ENCODE assay signal across 25 cellular contexts in genomic region chr5:82513739-82514138, GRCh38.
DNase-seq lines count a peak whose midpoint lies in the region; ATAC-seq and TF ChIP-seq lines count a peak whose summit lies in the region.
"Had no signal": no experiment of that assay in that cellular context is flagged by ENCODE, and none has a peak within 500 bp of the region (broad histone marks: within the 10 kb centered on the region; RNA-seq: fewer than 3 reads in every experiment).

No MANE protein-coding gene starts in this region.

- H2AFZ ChIP-seq in neuron (ENCODE audit: low read depth, low read length) = peak overlapping the region; percentile 17
- H2AFZ ChIP-seq: hepatocyte had no signal

- intact Hi-C loops in upper lobe of right lung (cut with DNase I) = no loop called here

- no peak overlapping the region for H3K27ac ChIP-seq in upper lobe of right lung
- H3K27ac ChIP-seq: BLaER1, gastrocnemius medialis, hepatocyte, Peyer's patch, right atrium auricular region, spleen, thoracic aorta, vagina, WERI-Rb-1 had no signal

- no peaks in the 10 kb centered on the region for H3K36me3 ChIP-seq in neuron (ENCODE audit: insufficient read depth, low read length)
- H3K36me3 ChIP-seq in upper lobe of right lung = no peaks in the 10 kb centered on the region
- H3K36me3 ChIP-seq: BLaER1, gastrocnemius medialis, Peyer's patch, right atrium auricular region, spleen, thoracic aorta, vagina, WERI-Rb-1 had no signal

- ATAC-seq in upper lobe of right lung = no peak
- ATAC-seq: gastrocnemius medialis; left lobe of liver; stimulated activated naive CD8-positive, alpha-beta T cell treated with anti-CD3 and anti-CD28 coated beads, Interleukin-15, amount 100 ng/mL, for 72 hours had no signal

- no peak overlapping the region for H3K4me3 ChIP-seq in neuron (ENCODE audit: low read length)
- no peak overlapping the region for H3K4me3 ChIP-seq in upper lobe of right lung
- H3K4me3 ChIP-seq: BLaER1, gastrocnemius medialis, hepatocyte, Peyer's patch, right atrium auricular region, spleen, thoracic aorta, vagina had no signal

- H3K27me3 ChIP-seq in neuron (ENCODE audit: insufficient read depth, low read length) (no peaks in the 10 kb centered on the region), upper lobe of right lung (no peaks in the 10 kb centered on the region)
- H3K27me3 ChIP-seq: BLaER1, gastrocnemius medialis, hepatocyte, Peyer's patch, right atrium auricular region, spleen, vagina had no signal

- TF ChIP-seq CTCF in upper lobe of right lung (IDR thresholded peaks at IDR 0.05) = no peak

- H3K9me3 ChIP-seq in neuron (ENCODE audit: low read length) (no peaks in the 10 kb centered on the region), upper lobe of right lung (no peaks in the 10 kb centered on the region)
- H3K9me3 ChIP-seq: BLaER1, gastrocnemius medialis, Peyer's patch, right atrium auricular region, spleen, thoracic aorta, vagina had no signal

- peak; percentile 10 for DNase-seq in ELF-1 (ENCODE audit: low read depth, low spot score)
- DNase-seq in M059J (ENCODE audit: low read depth) = peak; percentile 8
- peak; percentile 58 for DNase-seq in ecto neural progenitor cell (ENCODE audit: low spot score)
- no peak for DNase-seq in stimulated activated CD4-positive, alpha-beta T cell treated with anti-CD3 and anti-CD28 coated beads, Interleukin-4, amount 100 ng/mL, for 1 hour
- DNase-seq in SIG-M5 treated with dmso at 0.1 percent for 504 hours (lab: John Stamatoyannopoulos, UW; ENCODE audit: unreplicated experiment) = no peak
- DNase-seq in upper lobe of right lung = no peak
- DNase-seq: activated CD4-positive, alpha-beta T cell treated with anti-CD3 and anti-CD28 coated beads, Interleukin-2, amount 10 ng/mL, durations not matched to agents 24 days and 14 days; anterior cingulate cortex; gastrocnemius medialis; GF-D8; NCI-H1105; NCI-H1930; NCI-H526; Peyer's patch; SHP77 treated with DMSO at 0.1 percent for 48 hours; spleen; stimulated activated naive CD8-positive, alpha-beta T cell treated with anti-CD3 and anti-CD28 coated beads, Interleukin-15, amount 100 ng/mL, for 72 hours; WERI-Rb-1 had no signal

- H3K4me1 ChIP-seq in neuron (ENCODE audit: insufficient read depth, low read length) (peaks cover 13% of the 10 kb centered on the region), upper lobe of right lung (no peaks in the 10 kb centered on the region)
- H3K4me1 ChIP-seq: BLaER1, gastrocnemius medialis, Peyer's patch, right atrium auricular region, spleen, vagina had no signal

Comparison
In these comparisons a context has a peak if more than half of its experiments do, and no peak if none do; other contexts are left out.
1. DNase-seq: peak in ELF-1 (single experiment), M059J (single experiment) and ecto neural progenitor cell (single experiment); none in stimulated activated CD4-positive, alpha-beta T cell treated with anti-CD3 and anti-CD28 coated beads, Interleukin-4, amount 100 ng/mL, for 1 hour (single experiment), SIG-M5 treated with dmso at 0.1 percent for 504 hours (single experiment) and upper lobe of right lung (single experiment).